27 cellular contexts compared by ENCODE assay signal in genomic region chr2:2591542-2591940, GRCh38.
"Had no signal": no experiment of that assay in that cellular context is flagged by ENCODE, and none has a peak within 500 bp of the region (broad histone marks: within the 10 kb centered on the region; RNA-seq: fewer than 3 reads in every experiment).

No MANE protein-coding gene starts in this region.

- H3K36me3 Mint-ChIP-seq: activated naive CD8-positive, alpha-beta T cell treated with anti-CD3 and anti-CD28 coated beads for 36 hours had no signal

- H3K27ac ChIP-seq: adrenal gland, body of pancreas, colonic mucosa, foreskin keratinocyte, gastrocnemius medialis, heart right ventricle had no signal

- H3K4me3 Mint-ChIP-seq: activated CD4-positive, alpha-beta memory T cell treated with anti-CD3 and anti-CD28 coated beads for 36 hours; activated CD4-positive, alpha-beta T cell treated with anti-CD3 and anti-CD28 coated beads for 36 hours; activated CD4-positive, alpha-beta T cell treated with anti-CD3 and anti-CD28 coated beads, Interleukin-2, amount 10 ng/mL, durations not matched to agents 24 days and 14 days; activated naive CD4-positive, alpha-beta T cell treated with anti-CD3 and anti-CD28 coated beads, Interleukin-2, amount 50 U/mL, for 24 hours; activated naive CD8-positive, alpha-beta T cell treated with anti-CD3 and anti-CD28 coated beads for 36 hours; activated naive CD8-positive, alpha-beta T cell treated with anti-CD3 and anti-CD28 coated beads, Interleukin-2, amount 50 U/mL, for 24 hours; activated T-cell treated with anti-CD3 and anti-CD28 coated beads, Interleukin-2, amount 50 U/mL, for 24 hours; activated T-cell treated with anti-CD3 and anti-CD28 coated beads, Interleukin-2, amount 50 U/mL, for 72 hours; dendritic cell treated with granulocyte-macrophage colony-stimulating factor and Interleukin-4, amounts not matched to agents 40 ng/mL and 50 ng/mL, for 4 days; endodermal cell had no signal

- H3K4me3 ChIP-seq: adrenal gland, body of pancreas, colonic mucosa, dorsolateral prefrontal cortex, gastrocnemius medialis, heart right ventricle had no signal

- H3K27me3 ChIP-seq: adrenal gland, body of pancreas, colonic mucosa, dorsolateral prefrontal cortex, foreskin keratinocyte, gastrocnemius medialis had no signal

- H3K36me3 ChIP-seq: adrenal gland, colonic mucosa, gastrocnemius medialis, heart right ventricle had no signal

- H3K4me1 ChIP-seq: adrenal gland, body of pancreas, colonic mucosa, foreskin keratinocyte, gastrocnemius medialis, heart right ventricle had no signal

- H3K4me1 Mint-ChIP-seq: activated CD4-positive, alpha-beta T cell treated with anti-CD3 and anti-CD28 coated beads for 36 hours; activated CD4-positive, alpha-beta T cell treated with anti-CD3 and anti-CD28 coated beads, Interleukin-2, amount 10 ng/mL, durations not matched to agents 24 days and 14 days; activated naive CD4-positive, alpha-beta T cell treated with anti-CD3 and anti-CD28 coated beads, Interleukin-2, amount 50 U/mL, for 24 hours; activated naive CD8-positive, alpha-beta T cell treated with anti-CD3 and anti-CD28 coated beads for 36 hours; activated naive CD8-positive, alpha-beta T cell treated with anti-CD3 and anti-CD28 coated beads, Interleukin-2, amount 50 U/mL, for 24 hours; endodermal cell had no signal

- DNase-seq: activated CD4-positive, alpha-beta memory T cell treated with anti-CD3 and anti-CD28 coated beads for 36 hours; activated CD4-positive, alpha-beta T cell treated with anti-CD3 and anti-CD28 coated beads for 36 hours; activated CD4-positive, alpha-beta T cell treated with anti-CD3 and anti-CD28 coated beads, Interleukin-2, amount 10 ng/mL, durations not matched to agents 24 days and 14 days; activated CD4-positive, CD25-positive, alpha-beta regulatory T cell; activated CD4-positive, CD25-positive, alpha-beta regulatory T cell treated with anti-CD3 and anti-CD28 coated beads, Interleukin-2, amount 50 U/mL, for 72 hours; activated CD8-positive, alpha-beta memory T cell treated with anti-CD3 and anti-CD28 coated beads, Interleukin-2, amount 50 U/mL, for 48 hours; activated gamma-delta T cell; activated naive CD4-positive, alpha-beta T cell treated with Interleukin-2 at 50 U/mL for 16 hours; activated naive CD8-positive, alpha-beta T cell treated with anti-CD3 and anti-CD28 coated beads for 36 hours; activated naive CD8-positive, alpha-beta T cell treated with anti-CD3 and anti-CD28 coated beads, Interleukin-2, amount 50 U/mL, for 24 hours; activated T-cell treated with anti-CD3 and anti-CD28 coated beads for 4 hours; activated T-cell treated with anti-CD3 and anti-CD28 coated beads, Interleukin-2, amount 50 U/mL, for 24 hours; activated T-cell treated with anti-CD3 and anti-CD28 coated beads, Interleukin-2, amount 50 U/mL, for 72 hours; aorta; body of pancreas; colonic mucosa; effector memory CD4-positive, alpha-beta T cell; endodermal cell; foreskin keratinocyte; gastrocnemius medialis; heart right ventricle; T-helper 2 cell had no signal

- H3K27me3 Mint-ChIP-seq: dendritic cell treated with granulocyte-macrophage colony-stimulating factor and Interleukin-4, amounts not matched to agents 40 ng/mL and 50 ng/mL, for 4 days had no signal

- H3K27ac Mint-ChIP-seq: activated CD4-positive, alpha-beta memory T cell treated with anti-CD3 and anti-CD28 coated beads for 36 hours; activated CD4-positive, alpha-beta T cell treated with anti-CD3 and anti-CD28 coated beads for 36 hours; activated CD4-positive, alpha-beta T cell treated with anti-CD3 and anti-CD28 coated beads, Interleukin-2, amount 10 ng/mL, durations not matched to agents 24 days and 14 days; activated naive CD4-positive, alpha-beta T cell treated with anti-CD3 and anti-CD28 coated beads, Interleukin-2, amount 50 U/mL, for 24 hours; activated naive CD8-positive, alpha-beta T cell treated with anti-CD3 and anti-CD28 coated beads for 36 hours; activated naive CD8-positive, alpha-beta T cell treated with anti-CD3 and anti-CD28 coated beads, Interleukin-2, amount 50 U/mL, for 24 hours; activated T-cell treated with anti-CD3 and anti-CD28 coated beads, Interleukin-2, amount 50 U/mL, for 24 hours; activated T-cell treated with anti-CD3 and anti-CD28 coated beads, Interleukin-2, amount 50 U/mL, for 72 hours; dendritic cell treated with granulocyte-macrophage colony-stimulating factor and Interleukin-4, amounts not matched to agents 40 ng/mL and 50 ng/mL, for 4 days; endodermal cell had no signal

- H3K9me3 ChIP-seq: adrenal gland, body of pancreas, colonic mucosa, gastrocnemius medialis had no signal

- ATAC-seq: activated CD4-positive, alpha-beta T cell treated with anti-CD3 and anti-CD28 coated beads for 36 hours; activated naive CD8-positive, alpha-beta T cell treated with anti-CD3 and anti-CD28 coated beads, Interleukin-2, amount 50 U/mL, for 24 hours; activated T-cell treated with anti-CD3 and anti-CD28 coated beads, Interleukin-2, amount 50 U/mL, for 72 hours; body of pancreas; esophagus mucosa; foreskin keratinocyte; gastrocnemius medialis; heart right ventricle had no signal
